Comparison of ENCODE assay signal across 8 cellular contexts in the genomic region with DNA sequence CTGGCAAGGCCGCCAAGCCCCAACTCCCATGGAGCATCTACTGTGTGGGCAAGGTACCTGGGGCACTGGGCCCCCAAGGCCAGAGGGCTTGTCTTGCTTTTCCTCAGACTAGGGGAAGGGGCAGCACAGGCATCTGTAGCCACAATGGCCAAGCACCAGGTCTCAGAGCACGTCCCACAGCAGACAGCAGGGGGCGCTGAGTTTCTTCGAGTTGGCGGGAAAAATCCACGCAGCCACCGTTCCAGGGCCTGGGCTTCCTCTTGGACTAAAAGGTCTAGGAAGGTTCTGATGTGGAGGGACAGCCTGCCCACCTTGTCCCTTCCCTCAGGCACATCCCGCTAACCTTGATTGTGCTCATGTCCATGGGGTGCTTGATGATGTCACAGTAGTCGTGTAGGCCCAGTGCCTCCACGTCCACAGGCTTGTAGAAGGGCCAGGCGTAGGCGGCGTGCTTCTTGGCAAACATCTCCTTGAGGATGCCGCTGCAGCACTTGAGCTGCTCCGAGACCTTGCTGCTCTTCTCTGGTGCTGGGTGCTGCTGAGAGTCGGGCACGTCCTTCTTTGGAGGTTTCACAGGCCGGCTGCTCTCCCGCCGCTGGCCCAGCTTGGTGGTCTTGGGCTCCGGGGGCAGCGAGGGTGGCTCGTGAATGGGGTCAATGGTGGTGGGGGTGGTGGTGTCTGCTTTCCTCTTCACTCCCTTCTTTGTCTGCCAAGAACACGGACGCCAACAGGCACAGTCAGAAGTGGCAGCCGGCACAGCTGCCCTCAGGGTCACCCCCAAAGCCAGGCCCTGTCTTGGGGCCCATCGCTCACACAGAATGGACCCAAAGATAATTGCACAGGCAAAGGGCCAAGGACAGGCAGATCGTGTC. TPM values are rescaled to one million over a fixed set of nuclear protein-coding genes. Genes with fewer than 3 reads are reported as not detected.
DNase-seq lines count a peak whose midpoint lies in the region; ATAC-seq and TF ChIP-seq lines count a peak whose summit lies in the region.

No MANE protein-coding gene starts in this region.

- intact Hi-C loops in testis (cut with DNase I; ENCODE audit: low total_unique reads): loop anchor here (10.0 kb wide), 3 partner anchors 71 to 291 kb away; partner anchors contain the start of gene BRD4

- WGBS in testis, 2 donors: 23 to 63% methylated on average over 6 to 28 of the region's 28 CpGs

- TF ChIP-seq CTCF in osteocyte (IDR thresholded peaks at IDR 0.05) (peak; percentile 84), testis (IDR thresholded peaks at IDR 0.05) (peak; percentile 63 to 89 (median 82))

- H3K27me3 ChIP-seq in testis: no peaks in the 10 kb centered on the region

- peak overlapping the region; percentile 31 for H3K27ac Mint-ChIP-seq in osteocyte (ENCODE audit: unreplicated experiment)

- TF ChIP-seq POLR2A in testis (IDR thresholded peaks at IDR 0.05): no peak

- DNase-seq in Ammon's horn (ENCODE audit: low spot score) (peak; percentile 74), HCEC 1CT (peak; percentile 42), SHP77 (lab: John Stamatoyannopoulos, UW) (peak; percentile 58 to 73), globus pallidus (ENCODE audit: low spot score) (peak; percentile 62), osteocyte (ENCODE audit: extremely low spot score, unreplicated experiment) (peak; percentile 90), testis (peak; percentile 85)
- peak; percentile 56 for DNase-seq in activated gamma-delta T cell treated with anti-CD3 and anti-CD28 coated beads, Interleukin-2, amount 50 U/mL, for 16 hours (ENCODE audit: low read depth)

- H3K27ac ChIP-seq in testis: peak overlapping the region; percentile 12 to 15

- H3K36me3 Mint-ChIP-seq in osteocyte (ENCODE audit: unreplicated experiment): peaks cover 54% of the 10 kb centered on the region

- no peak overlapping the region for H3K4me3 Mint-ChIP-seq in osteocyte (ENCODE audit: unreplicated experiment)

- H3K4me3 ChIP-seq in testis: no peak overlapping the region

- peaks cover 57% of the 10 kb centered on the region for H3K4me1 Mint-ChIP-seq in osteocyte (ENCODE audit: unreplicated experiment)

- H3K36me3 ChIP-seq in testis (ENCODE audit: low read depth, missing control alignments): no peaks in the 10 kb centered on the region

- H3K9me3 ChIP-seq in testis: no peaks in the 10 kb centered on the region

- ATAC-seq in GM21619 (IDR thresholded peaks at IDR 0.05; ENCODE audit: unreplicated experiment): no peak

- H3K9me3 Mint-ChIP-seq in osteocyte (ENCODE audit: unreplicated experiment): no peaks in the 10 kb centered on the region

- no peaks in the 10 kb centered on the region for H3K27me3 Mint-ChIP-seq in osteocyte (ENCODE audit: unreplicated experiment)

- peaks cover 33% of the 10 kb centered on the region for H3K4me1 ChIP-seq in testis

RNA-seq across cellular contexts. Expression of gene EPHX3, which starts 32.0 kb away (rescaled TPM):
- total RNA-seq in osteocyte (not detected in 2 replicates), testis (1 to 10 TPM; 1.1 to 1.4 TPM)
- 3.6 TPM for polyA plus RNA-seq in testis (ENCODE audit: insufficient read depth, low read depth, low replicate concordance)
